8 cellular contexts compared by ENCODE assay signal in genomic region chr13:99028890-99029289, GRCh38. TPM values are rescaled to one million over a fixed set of nuclear protein-coding genes. Genes with fewer than 3 reads are reported as not detected.
DNase-seq lines count a peak whose midpoint lies in the region; ATAC-seq and TF ChIP-seq lines count a peak whose summit lies in the region.

No MANE protein-coding gene starts in this region.

- in situ Hi-C loops in astrocyte of the spinal cord (cut with HindIII; ENCODE audit: low sequenced_read_pairs): no loop called here

- no peak overlapping the region for H3K27ac ChIP-seq in osteoblast (ENCODE audit: low read depth, low read length)

- no peaks in the 10 kb centered on the region for H3K9me3 ChIP-seq in osteoblast (ENCODE audit: low read depth, low read length)

- peaks cover 3% of the 10 kb centered on the region for H3K79me2 ChIP-seq in osteoblast (ENCODE audit: insufficient read depth, low read length)

- H3K27me3 ChIP-seq in osteoblast (ENCODE audit: insufficient read depth, low read length): no peaks in the 10 kb centered on the region

- H3K4me2 ChIP-seq in osteoblast (ENCODE audit: insufficient read depth, low read length): no peak overlapping the region

- no peaks in the 10 kb centered on the region for H3K36me3 ChIP-seq in osteoblast (ENCODE audit: insufficient read depth, low read length)

- H2AFZ ChIP-seq in osteoblast (ENCODE audit: low read length): no peak overlapping the region

- H3K4me1 ChIP-seq in osteoblast (ENCODE audit: insufficient read depth, low read length): peaks cover 8% of the 10 kb centered on the region

- peak; percentile 65; the same call in 2 of the 3 replicates for TF ChIP-seq CTCF in GM12872 (IDR thresholded peaks at IDR 0.05; ENCODE audit: insufficient read depth, low read depth, low read length)
- TF ChIP-seq CTCF in NB4 (IDR thresholded peaks at IDR 0.05; ENCODE audit: low read depth, low read length): peak; percentile 57
- peak; percentile 37 for TF ChIP-seq CTCF in astrocyte of the spinal cord (IDR thresholded peaks at IDR 0.05; ENCODE audit: low read depth, low read length)
- peak; percentile 37 for TF ChIP-seq CTCF in osteoblast (IDR thresholded peaks at IDR 0.05; ENCODE audit: extremely low read depth, low read depth, low read length)

- DNase-seq in NB4 (ENCODE audit: low read depth): peak; percentile 36
- DNase-seq in astrocyte of the spinal cord (ENCODE audit: low read depth, low spot score): no peak
- no peak for DNase-seq in osteoblast (ENCODE audit: insufficient read length, low spot score, missing footprints)
- DNase-seq in ecto neural progenitor cell (ENCODE audit: low spot score): no peak
- no peak for DNase-seq in cortex of kidney (lab: John Stamatoyannopoulos, UW)

- H3K4me3 ChIP-seq in NB4 (ENCODE audit: low read depth, low read length) (no peak overlapping the region), astrocyte of the spinal cord (ENCODE audit: low read depth, low read length) (no peak overlapping the region), osteoblast (ENCODE audit: insufficient read depth, low read length) (no peak overlapping the region)

- no peak for TF ChIP-seq POLR2A in NB4 (IDR thresholded peaks at IDR 0.05; ENCODE audit: extremely low read depth, insufficient read length)

- ATAC-seq in GM21360 (IDR thresholded peaks at IDR 0.05; ENCODE audit: unreplicated experiment) (no peak), HG03039 (IDR thresholded peaks at IDR 0.05; ENCODE audit: unreplicated experiment) (no peak)

- no peaks in the 10 kb centered on the region for H4K20me1 ChIP-seq in osteoblast (ENCODE audit: insufficient read depth, low read length)

RNA-seq across cellular contexts. Expression of gene DOCK9, which starts 51.0 kb away (rescaled TPM):
- total RNA-seq in osteoblast: 29.8 and 44.5 TPM in 2 replicates
